Comparison of ENCODE assay signal across 8 cellular contexts in genomic region chr11:124114942-124115781, GRCh38.
DNase-seq lines count a peak whose midpoint lies in the region; ATAC-seq and TF ChIP-seq lines count a peak whose summit lies in the region.

TSS of gene VWA5A (plus strand) at chr11:124115450. CDS start at chr11:124117512, 2,062 bp downstream.

- peak within 1 kb of the TSS; percentile 85 for H3K4me3 ChIP-seq in coronary artery

- peak; percentile 99 for ATAC-seq in HG02943 (IDR thresholded peaks at IDR 0.05; ENCODE audit: low read depth, unreplicated experiment)

- DNase-seq in SIG-M5 treated with dmso at 0.1 percent for 504 hours (lab: John Stamatoyannopoulos, UW; ENCODE audit: unreplicated experiment) (peak; percentile 75), SIG-M5 (lab: John Stamatoyannopoulos, UW) (no peak), NCI-H2171 treated with DMSO at 0.1 percent for 48 hours (lab: John Stamatoyannopoulos, UW) (peak; percentile 44), coronary artery (ENCODE audit: low spot score) (peak; percentile 84), kidney tubule cell (ENCODE audit: low spot score) (peak; percentile 90)
- DNase-seq in activated CD4-positive, alpha-beta T cell treated with anti-CD3 and anti-CD28 coated beads for 4 hours, result peak; percentile 75 to 77
- peak; percentile 61 to 66 for DNase-seq in stimulated activated CD4-positive, alpha-beta T cell treated with anti-CD3 and anti-CD28 coated beads, Interleukin-1b, Interleukin-23, amount 100 ng/mL, for 4 hours (ENCODE audit: low read depth in 2 of 2)

- H3K27ac ChIP-seq in coronary artery, result peak within 1 kb of the TSS; percentile 36 to 44

- no peak for TF ChIP-seq CTCF in coronary artery (IDR thresholded peaks at IDR 0.05)
